Comparison of ENCODE assay signal across 14 cellular contexts in the genomic region with DNA sequence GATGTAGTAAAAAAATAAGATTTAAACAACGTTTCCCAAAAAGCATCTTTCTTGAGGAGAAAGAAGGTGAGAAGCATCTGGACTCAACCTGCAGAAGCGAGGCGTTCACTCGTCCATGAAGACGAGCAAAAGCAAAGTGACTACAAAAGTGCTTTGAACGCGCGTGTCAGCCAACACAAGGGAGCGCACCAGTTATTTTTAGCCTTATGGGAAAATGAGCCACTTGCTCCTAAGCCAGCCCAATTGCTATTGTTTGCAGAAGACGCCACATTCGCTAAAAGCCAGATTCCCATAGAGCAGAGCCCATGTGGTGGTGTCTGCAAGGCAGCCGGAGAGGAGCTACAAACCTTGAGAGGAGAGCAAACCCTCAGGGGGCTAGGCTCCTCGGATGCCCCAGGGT.
DNase-seq lines count a peak whose midpoint lies in the region; ATAC-seq and TF ChIP-seq lines count a peak whose summit lies in the region.
"Had no signal": no experiment of that assay in that cellular context is flagged by ENCODE, and none has a peak within 500 bp of the region (broad histone marks: within the 10 kb centered on the region; RNA-seq: fewer than 3 reads in every experiment).

No MANE protein-coding gene starts in this region.

- intact Hi-C loops in dorsolateral prefrontal cortex (cut with DNase I) = loop anchor here in 1 of 2 donors (5.0 to 10.0 kb wide), 2 partner anchors 121 to 203 kb away; a partner anchor contains a TSS
- intact Hi-C loops in activated T-helper 2 cell treated with anti-CD3 and anti-CD28 coated beads, Interferon-gamma antibody, Interleukin-2, Interleukin-4, amounts not matched to agents 10 μg/mL and 5 μg/mL and 100 μg/mL, durations not matched to agents 14 hours and 24 hours and 36 hours (cut with micrococcal nuclease) = no loop called here

- peaks cover 56 to 96% (median 92%) of the 10 kb centered on the region in 3 donors for H3K4me1 Mint-ChIP-seq in naive B cell
- peaks cover 3% of the 10 kb centered on the region for H3K4me1 Mint-ChIP-seq in activated T-helper 2 cell treated with anti-CD3 and anti-CD28 coated beads, Interferon-gamma antibody, Interleukin-2, Interleukin-4, amounts not matched to agents 10 μg/mL and 5 μg/mL and 100 μg/mL, durations not matched to agents 14 hours and 24 hours and 36 hours (ENCODE audit: low read depth)
- H3K4me1 Mint-ChIP-seq in activated naive CD8-positive, alpha-beta T cell treated with anti-CD3 and anti-CD28 coated beads for 36 hours = peaks cover 25% of the 10 kb centered on the region

- H3K27ac ChIP-seq in dorsolateral prefrontal cortex = peak overlapping the region; percentile 47 to 98 (median 92)
- H3K27ac ChIP-seq: body of pancreas had no signal

- no peak for ATAC-seq in naive B cell (ENCODE audit: low read depth in 2 of 2)
- ATAC-seq: activated T-cell treated with anti-CD3 and anti-CD28 coated beads, Interleukin-2, amount 50 U/mL, for 72 hours; body of pancreas; stimulated activated naive CD8-positive, alpha-beta T cell treated with anti-CD3 and anti-CD28 coated beads, Interleukin-15, amount 100 ng/mL, for 72 hours had no signal

- DNase-seq in NCI-H1092 treated with DMSO at 0.1 percent for 48 hours (lab: John Stamatoyannopoulos, UW) (peak; percentile 62), dorsolateral prefrontal cortex (peak in 7 of 10 donors; percentile 56 to 79 (median 69)), naive B cell (no peak), superior temporal gyrus (ENCODE audit: extremely low spot score) (peak; percentile 84), NCI-H1930 (lab: John Stamatoyannopoulos, UW) (no peak)
- no peak for DNase-seq in activated T-helper 2 cell treated with anti-CD3 and anti-CD28 coated beads, Interferon-gamma antibody, Interleukin-2, Interleukin-4, amounts not matched to agents 10 μg/mL and 5 μg/mL and 100 μg/mL, durations not matched to agents 14 hours and 24 hours and 36 hours (ENCODE audit: low spot score)
- DNase-seq in activated naive CD8-positive, alpha-beta T cell treated with anti-CD3 and anti-CD28 coated beads for 36 hours = no peak
- DNase-seq: activated CD4-positive, alpha-beta T cell treated with anti-CD3 and anti-CD28 coated beads, Interleukin-2, amount 10 ng/mL, durations not matched to agents 24 days and 14 days; activated T-cell treated with anti-CD3 and anti-CD28 coated beads, Interleukin-2, amount 50 U/mL, for 72 hours; body of pancreas; Peyer's patch; stimulated activated CD4-positive, alpha-beta T cell treated with anti-CD3 and anti-CD28 coated beads, Interleukin-4, amount 100 ng/mL, for 1 hour; stimulated activated naive CD8-positive, alpha-beta T cell treated with anti-CD3 and anti-CD28 coated beads, Interleukin-15, amount 100 ng/mL, for 72 hours had no signal

- peak overlapping the region in 6 of 59 donors; percentile 0 to 9 (median 7) for H3K4me3 ChIP-seq in dorsolateral prefrontal cortex
- H3K4me3 ChIP-seq: body of pancreas, lung, Peyer's patch had no signal

- H3K36me3 Mint-ChIP-seq in naive B cell = no peaks in the 10 kb centered on the region
- peaks cover 15% of the 10 kb centered on the region for H3K36me3 Mint-ChIP-seq in activated T-helper 2 cell treated with anti-CD3 and anti-CD28 coated beads, Interferon-gamma antibody, Interleukin-2, Interleukin-4, amounts not matched to agents 10 μg/mL and 5 μg/mL and 100 μg/mL, durations not matched to agents 14 hours and 24 hours and 36 hours (ENCODE audit: low read depth)
- H3K36me3 Mint-ChIP-seq in activated naive CD8-positive, alpha-beta T cell treated with anti-CD3 and anti-CD28 coated beads for 36 hours = no peaks in the 10 kb centered on the region

- TF ChIP-seq CTCF in dorsolateral prefrontal cortex (IDR thresholded peaks at IDR 0.05 in 54 of 56, conservative IDR thresholded peaks at IDR 0.05 in 2 of 56; ENCODE audit: low read depth in 1 of 56, partially characterized antibody in 56 of 56) = peak in 44 of 56 donors; percentile 12 to 65 (median 36)

- peaks cover 0 to 1% (median 0%) of the 10 kb centered on the region in 7 donors for H3K9me3 Mint-ChIP-seq in naive B cell
- H3K9me3 Mint-ChIP-seq in activated T-helper 2 cell treated with anti-CD3 and anti-CD28 coated beads, Interferon-gamma antibody, Interleukin-2, Interleukin-4, amounts not matched to agents 10 μg/mL and 5 μg/mL and 100 μg/mL, durations not matched to agents 14 hours and 24 hours and 36 hours = no peaks in the 10 kb centered on the region
- no peaks in the 10 kb centered on the region for H3K9me3 Mint-ChIP-seq in activated naive CD8-positive, alpha-beta T cell treated with anti-CD3 and anti-CD28 coated beads for 36 hours
- H3K9me3 Mint-ChIP-seq: activated CD4-positive, alpha-beta T cell treated with anti-CD3 and anti-CD28 coated beads, Interleukin-2, amount 10 ng/mL, durations not matched to agents 24 days and 14 days; activated T-cell treated with anti-CD3 and anti-CD28 coated beads, Interleukin-2, amount 50 U/mL, for 72 hours; stimulated activated naive CD8-positive, alpha-beta T cell treated with anti-CD3 and anti-CD28 coated beads, Interleukin-15, amount 100 ng/mL, for 72 hours had no signal

- H3K27ac Mint-ChIP-seq in naive B cell = peak overlapping the region; percentile 94 to 99 (median 98)
- no peak overlapping the region for H3K27ac Mint-ChIP-seq in activated T-helper 2 cell treated with anti-CD3 and anti-CD28 coated beads, Interferon-gamma antibody, Interleukin-2, Interleukin-4, amounts not matched to agents 10 μg/mL and 5 μg/mL and 100 μg/mL, durations not matched to agents 14 hours and 24 hours and 36 hours
- H3K27ac Mint-ChIP-seq in activated naive CD8-positive, alpha-beta T cell treated with anti-CD3 and anti-CD28 coated beads for 36 hours = no peak overlapping the region
- H3K27ac Mint-ChIP-seq: activated CD4-positive, alpha-beta T cell treated with anti-CD3 and anti-CD28 coated beads, Interleukin-2, amount 10 ng/mL, durations not matched to agents 24 days and 14 days; activated T-cell treated with anti-CD3 and anti-CD28 coated beads, Interleukin-2, amount 50 U/mL, for 72 hours had no signal

- no peaks in the 10 kb centered on the region for H3K27me3 Mint-ChIP-seq in naive B cell
- peaks cover 9% of the 10 kb centered on the region for H3K27me3 Mint-ChIP-seq in activated T-helper 2 cell treated with anti-CD3 and anti-CD28 coated beads, Interferon-gamma antibody, Interleukin-2, Interleukin-4, amounts not matched to agents 10 μg/mL and 5 μg/mL and 100 μg/mL, durations not matched to agents 14 hours and 24 hours and 36 hours (ENCODE audit: low read depth)
- H3K27me3 Mint-ChIP-seq in activated naive CD8-positive, alpha-beta T cell treated with anti-CD3 and anti-CD28 coated beads for 36 hours = no peaks in the 10 kb centered on the region
- H3K27me3 Mint-ChIP-seq: stimulated activated naive CD8-positive, alpha-beta T cell treated with anti-CD3 and anti-CD28 coated beads, Interleukin-15, amount 100 ng/mL, for 72 hours had no signal

- no peaks in the 10 kb centered on the region for H3K27me3 ChIP-seq in dorsolateral prefrontal cortex
- H3K27me3 ChIP-seq: body of pancreas, Peyer's patch had no signal

- peak overlapping the region; percentile 52 to 88 (median 74) for H3K4me3 Mint-ChIP-seq in naive B cell
- H3K4me3 Mint-ChIP-seq in activated T-helper 2 cell treated with anti-CD3 and anti-CD28 coated beads, Interferon-gamma antibody, Interleukin-2, Interleukin-4, amounts not matched to agents 10 μg/mL and 5 μg/mL and 100 μg/mL, durations not matched to agents 14 hours and 24 hours and 36 hours (ENCODE audit: low read depth) = no peak overlapping the region
- no peak overlapping the region for H3K4me3 Mint-ChIP-seq in activated naive CD8-positive, alpha-beta T cell treated with anti-CD3 and anti-CD28 coated beads for 36 hours
- H3K4me3 Mint-ChIP-seq: activated CD4-positive, alpha-beta T cell treated with anti-CD3 and anti-CD28 coated beads, Interleukin-2, amount 10 ng/mL, durations not matched to agents 24 days and 14 days; activated T-cell treated with anti-CD3 and anti-CD28 coated beads, Interleukin-2, amount 50 U/mL, for 72 hours; stimulated activated naive CD8-positive, alpha-beta T cell treated with anti-CD3 and anti-CD28 coated beads, Interleukin-15, amount 100 ng/mL, for 72 hours had no signal

Comparison
In these comparisons a context has a peak if more than half of its experiments do, and no peak if none do; other contexts are left out.
1. DNase-seq: peak in NCI-H1092 treated with DMSO at 0.1 percent for 48 hours (single experiment), dorsolateral prefrontal cortex (7 of 10) and superior temporal gyrus (single experiment); none in naive B cell (single experiment), activated T-helper 2 cell treated with anti-CD3 and anti-CD28 coated beads, Interferon-gamma antibody, Interleukin-2, Interleukin-4, amounts not matched to agents 10 μg/mL and 5 μg/mL and 100 μg/mL, durations not matched to agents 14 hours and 24 hours and 36 hours (single experiment), NCI-H1930 (0 of 2) and activated naive CD8-positive, alpha-beta T cell treated with anti-CD3 and anti-CD28 coated beads for 36 hours (single experiment).
2. H3K27ac Mint-ChIP-seq: peak in naive B cell (6 of 6); none in activated T-helper 2 cell treated with anti-CD3 and anti-CD28 coated beads, Interferon-gamma antibody, Interleukin-2, Interleukin-4, amounts not matched to agents 10 μg/mL and 5 μg/mL and 100 μg/mL, durations not matched to agents 14 hours and 24 hours and 36 hours (single experiment) and activated naive CD8-positive, alpha-beta T cell treated with anti-CD3 and anti-CD28 coated beads for 36 hours (single experiment).
3. H3K4me3 Mint-ChIP-seq: peak in naive B cell (8 of 8); none in activated T-helper 2 cell treated with anti-CD3 and anti-CD28 coated beads, Interferon-gamma antibody, Interleukin-2, Interleukin-4, amounts not matched to agents 10 μg/mL and 5 μg/mL and 100 μg/mL, durations not matched to agents 14 hours and 24 hours and 36 hours (single experiment) and activated naive CD8-positive, alpha-beta T cell treated with anti-CD3 and anti-CD28 coated beads for 36 hours (single experiment).